In genomic region chr4:109398928-109399327, GRCh38 we compare ENCODE assay signal across 28 cellular contexts.
"Had no signal": no experiment of that assay in that cellular context is flagged by ENCODE, and none has a peak within 500 bp of the region (broad histone marks: within the 10 kb centered on the region; RNA-seq: fewer than 3 reads in every experiment).

No MANE protein-coding gene starts in this region.

- ATAC-seq: stimulated activated effector memory CD8-positive, alpha-beta T cell treated with anti-CD3 and anti-CD28 coated beads, Interleukin-12 subunit alpha, Interleukin-12 subunit beta, amount 100 ng/mL, for 72 hours; stimulated activated memory B cell treated with anti-CD40 and anti-IgM and Interleukin-4, amounts not matched to agents 10 μg/mL and 1 μg/mL and 100 μg/mL, for 72 hours; stimulated activated naive B cell treated with anti-CD40 and anti-IgM and Interleukin-4, amounts not matched to agents 10 μg/mL and 1 μg/mL and 100 μg/mL, for 72 hours; stimulated activated naive CD8-positive, alpha-beta T cell treated with anti-CD3 and anti-CD28 coated beads, Interleukin-15, amount 100 ng/mL, for 72 hours; stimulated activated naive CD8-positive, alpha-beta T cell treated with anti-CD3 and anti-CD28 coated beads, Interleukin-15, Interleukin-2, amounts not matched to agents 100 U/mL and 50 U/mL, for 24 hours; upper lobe of right lung had no signal

- H3K27ac Mint-ChIP-seq: stimulated activated effector memory CD8-positive, alpha-beta T cell treated with anti-CD3 and anti-CD28 coated beads, Interleukin-12 subunit alpha, Interleukin-12 subunit beta, amount 100 ng/mL, for 72 hours; stimulated activated memory B cell treated with anti-CD40 and anti-IgM and Interleukin-4, amounts not matched to agents 10 μg/mL and 1 μg/mL and 100 μg/mL, for 72 hours; stimulated activated naive B cell treated with anti-CD40 and anti-IgM and Interleukin-4, amounts not matched to agents 10 μg/mL and 1 μg/mL and 100 μg/mL, for 72 hours; stimulated activated naive CD8-positive, alpha-beta T cell treated with anti-CD3 and anti-CD28 coated beads, Interleukin-15, amount 100 ng/mL, for 72 hours; stimulated activated naive CD8-positive, alpha-beta T cell treated with anti-CD3 and anti-CD28 coated beads, Interleukin-15, Interleukin-2, amounts not matched to agents 100 ng/mL and 50 ng/mL, for 24 hours; type B pancreatic cell had no signal

- H3K27me3 Mint-ChIP-seq: type B pancreatic cell had no signal

- H3K4me3 Mint-ChIP-seq: stimulated activated effector memory CD8-positive, alpha-beta T cell treated with anti-CD3 and anti-CD28 coated beads, Interleukin-12 subunit alpha, Interleukin-12 subunit beta, amount 100 ng/mL, for 72 hours; stimulated activated memory B cell treated with anti-CD40 and anti-IgM and Interleukin-4, amounts not matched to agents 10 μg/mL and 1 μg/mL and 100 μg/mL, for 72 hours; stimulated activated naive B cell treated with anti-CD40 and anti-IgM and Interleukin-4, amounts not matched to agents 10 μg/mL and 1 μg/mL and 100 μg/mL, for 72 hours; stimulated activated naive CD8-positive, alpha-beta T cell treated with anti-CD3 and anti-CD28 coated beads, Interleukin-15, amount 100 ng/mL, for 72 hours; stimulated activated naive CD8-positive, alpha-beta T cell treated with anti-CD3 and anti-CD28 coated beads, Interleukin-15, Interleukin-2, amounts not matched to agents 100 ng/mL and 50 ng/mL, for 24 hours; type B pancreatic cell had no signal

- H3K4me3 ChIP-seq: stomach, suprapubic skin, testis, thoracic aorta, thyroid gland, tibial artery, tibial nerve, transverse colon, upper lobe of left lung, upper lobe of right lung, uterus, vagina had no signal

- H3K9me3 ChIP-seq: stomach, suprapubic skin, testis, thoracic aorta, thyroid gland, tibial artery, tibial nerve, transverse colon, upper lobe of left lung, upper lobe of right lung, uterus, vagina had no signal

- H3K27me3 ChIP-seq: suprapubic skin, testis, thyroid gland, tibial artery, tibial nerve, transverse colon, upper lobe of left lung, upper lobe of right lung, uterus, vagina had no signal

- H3K4me1 ChIP-seq: stomach, suprapubic skin, testis, thyroid gland, tibial artery, tibial nerve, transverse colon, upper lobe of left lung, upper lobe of right lung, uterus, vagina had no signal

- H3K36me3 Mint-ChIP-seq: stimulated activated effector memory CD8-positive, alpha-beta T cell treated with anti-CD3 and anti-CD28 coated beads, Interleukin-12 subunit alpha, Interleukin-12 subunit beta, amount 100 ng/mL, for 72 hours; stimulated activated memory B cell treated with anti-CD40 and anti-IgM and Interleukin-4, amounts not matched to agents 10 μg/mL and 1 μg/mL and 100 μg/mL, for 72 hours; stimulated activated naive B cell treated with anti-CD40 and anti-IgM and Interleukin-4, amounts not matched to agents 10 μg/mL and 1 μg/mL and 100 μg/mL, for 72 hours; type B pancreatic cell had no signal

- H3K4me1 Mint-ChIP-seq: stimulated activated effector memory CD8-positive, alpha-beta T cell treated with anti-CD3 and anti-CD28 coated beads, Interleukin-12 subunit alpha, Interleukin-12 subunit beta, amount 100 ng/mL, for 72 hours; stimulated activated memory B cell treated with anti-CD40 and anti-IgM and Interleukin-4, amounts not matched to agents 10 μg/mL and 1 μg/mL and 100 μg/mL, for 72 hours; stimulated activated naive B cell treated with anti-CD40 and anti-IgM and Interleukin-4, amounts not matched to agents 10 μg/mL and 1 μg/mL and 100 μg/mL, for 72 hours had no signal

- H3K27ac ChIP-seq: stomach, suprapubic skin, testis, thoracic aorta, thyroid gland, tibial artery, tibial nerve, transverse colon, upper lobe of left lung, upper lobe of right lung, uterus, vagina had no signal

- DNase-seq: stimulated activated CD4-positive, alpha-beta T cell treated with anti-CD3 and anti-CD28 coated beads, Interleukin-2, amount 100 ng/mL, for 48 hours; stimulated activated CD4-positive, alpha-beta T cell treated with anti-CD3 and anti-CD28 coated beads, Interleukin-4, amount 100 ng/mL, for 1 hour; stimulated activated CD4-positive, alpha-beta T cell treated with anti-CD3 and anti-CD28 coated beads, Interleukin-4, amount 100 ng/mL, for 24 hours; stimulated activated CD4-positive, alpha-beta T cell treated with anti-CD3 and anti-CD28 coated beads, Interleukin-4, amount 100 ng/mL, for 4 hours; stimulated activated CD8-positive, alpha-beta memory T cell treated with anti-CD3 and anti-CD28 coated beads, Interleukin-4, amount 100 ng/mL, for 48 hours; stimulated activated naive B cell treated with anti-CD40 and anti-IgM and Interleukin-4, amounts not matched to agents 10 μg/mL and 1 μg/mL and 100 μg/mL, for 72 hours; stimulated activated naive CD4-positive, alpha-beta T cell; stimulated activated naive CD4-positive, alpha-beta T cell treated with Interleukin-2 at 50 U/mL for 16 hours; stimulated activated naive CD8-positive, alpha-beta T cell treated with anti-CD3 and anti-CD28 coated beads, Interleukin-15, amount 100 ng/mL, for 72 hours; stimulated activated naive CD8-positive, alpha-beta T cell treated with anti-CD3 and anti-CD28 coated beads, Interleukin-15, Interleukin-2, amounts not matched to agents 100 U/mL and 50 U/mL, for 24 hours; stomach; substantia nigra; testis; thyroid gland; tibial artery; transverse colon; trophoblast cell; upper lobe of left lung; upper lobe of right lung; uterus had no signal

- H3K36me3 ChIP-seq: stomach, suprapubic skin, thoracic aorta, thyroid gland, tibial artery, tibial nerve, transverse colon, upper lobe of left lung, upper lobe of right lung, uterus, vagina had no signal

- H3K9me3 Mint-ChIP-seq: stimulated activated effector memory CD8-positive, alpha-beta T cell treated with anti-CD3 and anti-CD28 coated beads, Interleukin-12 subunit alpha, Interleukin-12 subunit beta, amount 100 ng/mL, for 72 hours; stimulated activated memory B cell treated with anti-CD40 and anti-IgM and Interleukin-4, amounts not matched to agents 10 μg/mL and 1 μg/mL and 100 μg/mL, for 72 hours; stimulated activated naive B cell treated with anti-CD40 and anti-IgM and Interleukin-4, amounts not matched to agents 10 μg/mL and 1 μg/mL and 100 μg/mL, for 72 hours; stimulated activated naive CD8-positive, alpha-beta T cell treated with anti-CD3 and anti-CD28 coated beads, Interleukin-15, amount 100 ng/mL, for 72 hours; stimulated activated naive CD8-positive, alpha-beta T cell treated with anti-CD3 and anti-CD28 coated beads, Interleukin-15, Interleukin-2, amounts not matched to agents 100 ng/mL and 50 ng/mL, for 24 hours; type B pancreatic cell had no signal
